Comparison of ENCODE assay signal across 8 cellular contexts in the genomic region with DNA sequence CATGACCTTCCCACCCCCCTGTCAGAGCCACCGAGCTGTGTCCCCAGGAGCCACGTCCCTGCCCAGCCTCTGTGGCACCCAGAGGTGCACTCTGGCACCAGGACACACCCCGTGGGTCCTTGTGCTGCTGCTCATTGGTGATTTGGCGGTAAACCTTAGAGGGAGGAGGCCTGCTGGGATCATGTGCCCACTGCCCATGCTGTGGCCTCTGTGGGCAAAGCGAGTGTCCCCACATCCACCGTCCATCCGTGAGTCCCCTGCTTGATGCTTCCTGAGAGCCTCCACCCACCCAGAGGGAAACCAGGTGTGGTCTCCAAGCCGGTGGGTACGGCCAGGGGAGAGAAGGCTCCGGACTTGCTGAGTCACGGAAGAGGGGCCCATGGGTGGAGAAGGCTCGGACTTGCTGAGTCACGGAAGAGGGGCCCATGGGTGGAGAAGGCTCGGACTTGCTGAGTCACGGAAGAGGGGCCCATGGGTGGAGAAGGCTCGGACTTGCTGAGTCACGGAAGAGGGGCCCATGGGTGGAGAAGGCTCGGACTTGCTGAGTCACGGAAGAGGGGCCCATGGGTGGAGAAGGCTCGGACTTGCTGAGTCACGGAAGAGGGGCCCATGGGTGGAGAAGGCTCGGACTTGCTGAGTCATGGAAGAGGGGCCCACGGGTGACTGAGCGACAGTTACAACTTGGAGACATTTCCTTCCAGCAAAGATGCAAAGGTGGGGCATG. TPM values are rescaled to one million over a fixed set of nuclear protein-coding genes. Genes with fewer than 3 reads are reported as not detected.
DNase-seq lines count a peak whose midpoint lies in the region; FAIRE-seq and TF ChIP-seq lines count a peak whose summit lies in the region.
"Not testable (repeated sequence)": the region's sequence is repeated elsewhere in the genome, so short reads cannot be mapped to it uniquely, and the experiment has no call there.

No MANE protein-coding gene starts in this region.

- TF ChIP-seq POLR2A in vagina (IDR thresholded peaks at IDR 0.05): not testable (repeated sequence)

- not testable (repeated sequence) for DNase-seq in CD8-positive, alpha-beta memory T cell; activated T-helper 1 cell treated with anti-CD3 and anti-CD28 coated beads, Interleukin-12 subunit alpha, Interleukin-12 subunit beta, Interleukin-2, Interleukin-4 antibody, amounts not matched to agents 30 ng/mL and 10 ng/mL and 1 ng/mL, durations not matched to agents 14 hours and 24 hours and 36 hours (ENCODE audit: low spot score); vagina (ENCODE audit: extremely low spot score in 2 of 2)
- DNase-seq in HTR-8/SVneo (ENCODE audit: insufficient read length, low spot score) (peak; percentile 52), SJSA1 (ENCODE audit: low read depth in 1 of 2, low spot score in 2 of 2) (peak; percentile 84), choroid plexus epithelial cell (ENCODE audit: low read depth) (peak; percentile 72), glomerular visceral epithelial cell (ENCODE audit: extremely low spot score) (peak; percentile 60)

- not testable (repeated sequence) for TF ChIP-seq CTCF in choroid plexus epithelial cell (conservative IDR thresholded peaks at IDR 0.05; ENCODE audit: low read depth, low read length); vagina (IDR thresholded peaks at IDR 0.05)

- intact Hi-C loops in activated T-helper 1 cell treated with anti-CD3 and anti-CD28 coated beads, Interleukin-12 subunit alpha, Interleukin-12 subunit beta, Interleukin-2, Interleukin-4 antibody, amounts not matched to agents 30 ng/mL and 10 ng/mL and 1 ng/mL, durations not matched to agents 14 hours and 24 hours and 36 hours (cut with micrococcal nuclease); vagina (cut with DNase I): not testable (repeated sequence)

- not testable (repeated sequence) for H3K4me1 Mint-ChIP-seq in CD8-positive, alpha-beta memory T cell; activated T-helper 1 cell treated with anti-CD3 and anti-CD28 coated beads, Interleukin-12 subunit alpha, Interleukin-12 subunit beta, Interleukin-2, Interleukin-4 antibody, amounts not matched to agents 30 ng/mL and 10 ng/mL and 1 ng/mL, durations not matched to agents 14 hours and 24 hours and 36 hours (ENCODE audit: low read depth)

- POLR2A ChIA-PET in CD8-positive, alpha-beta memory T cell (lab: Charles Lee): not testable (repeated sequence)

- H3K27me3 Mint-ChIP-seq in CD8-positive, alpha-beta memory T cell; activated T-helper 1 cell treated with anti-CD3 and anti-CD28 coated beads, Interleukin-12 subunit alpha, Interleukin-12 subunit beta, Interleukin-2, Interleukin-4 antibody, amounts not matched to agents 30 ng/mL and 10 ng/mL and 1 ng/mL, durations not matched to agents 14 hours and 24 hours and 36 hours (ENCODE audit: insufficient read depth): not testable (repeated sequence)

- H3K27ac ChIP-seq in CD8-positive, alpha-beta memory T cell (ENCODE audit: low read depth, low read length): peak overlapping the region; percentile 80
- peak overlapping the region; percentile 100 for H3K27ac ChIP-seq in SJSA1
- peak overlapping the region in 14 of 21 experiments; percentile 5 to 79 (median 64) for H3K27ac ChIP-seq in skin epidermis
- H3K27ac ChIP-seq in vagina: peak overlapping the region; percentile 80

- CTCF ChIA-PET in CD8-positive, alpha-beta memory T cell (lab: Charles Lee): not testable (repeated sequence)

- H3K27me3 ChIP-seq in CD8-positive, alpha-beta memory T cell (ENCODE audit: insufficient read depth, low read length, poor library complexity, severe bottlenecking); SJSA1 (replicated peaks); vagina: not testable (repeated sequence)

- not testable (repeated sequence) for H3K4me3 Mint-ChIP-seq in CD8-positive, alpha-beta memory T cell; activated T-helper 1 cell treated with anti-CD3 and anti-CD28 coated beads, Interleukin-12 subunit alpha, Interleukin-12 subunit beta, Interleukin-2, Interleukin-4 antibody, amounts not matched to agents 30 ng/mL and 10 ng/mL and 1 ng/mL, durations not matched to agents 14 hours and 24 hours and 36 hours

- H3K36me3 ChIP-seq in CD8-positive, alpha-beta memory T cell (ENCODE audit: insufficient read depth, low read length); SJSA1; vagina: not testable (repeated sequence)

- H3K9me3 ChIP-seq in CD8-positive, alpha-beta memory T cell (ENCODE audit: low read length); SJSA1 (replicated peaks); vagina: not testable (repeated sequence)

- not testable (repeated sequence) for H3K9me3 Mint-ChIP-seq in CD8-positive, alpha-beta memory T cell; activated T-helper 1 cell treated with anti-CD3 and anti-CD28 coated beads, Interleukin-12 subunit alpha, Interleukin-12 subunit beta, Interleukin-2, Interleukin-4 antibody, amounts not matched to agents 30 ng/mL and 10 ng/mL and 1 ng/mL, durations not matched to agents 14 hours and 24 hours and 36 hours

- H3K4me3 ChIP-seq in CD8-positive, alpha-beta memory T cell (ENCODE audit: low read length); skin epidermis; vagina: not testable (repeated sequence)
- H3K4me3 ChIP-seq in SJSA1: peak overlapping the region; percentile 28
- H3K4me3 ChIP-seq in choroid plexus epithelial cell (ENCODE audit: low read depth, low read length): peak overlapping the region; percentile 7

- peak overlapping the region in 1 of 8 donors; percentile 18 for H3K27ac Mint-ChIP-seq in CD8-positive, alpha-beta memory T cell
- peak overlapping the region; percentile 1 for H3K27ac Mint-ChIP-seq in activated T-helper 1 cell treated with anti-CD3 and anti-CD28 coated beads, Interleukin-12 subunit alpha, Interleukin-12 subunit beta, Interleukin-2, Interleukin-4 antibody, amounts not matched to agents 30 ng/mL and 10 ng/mL and 1 ng/mL, durations not matched to agents 14 hours and 24 hours and 36 hours

- H3K4me1 ChIP-seq in CD8-positive, alpha-beta memory T cell (ENCODE audit: insufficient read depth, low read length): not testable (repeated sequence)
- H3K4me1 ChIP-seq in SJSA1 (replicated peaks) (peaks cover 43% of the 10 kb centered on the region), vagina (peaks cover 23% of the 10 kb centered on the region)

- not testable (repeated sequence) for FAIRE-seq in HTR-8/SVneo (lab: Jason Lieb, UNC)

- H3K36me3 Mint-ChIP-seq in CD8-positive, alpha-beta memory T cell; activated T-helper 1 cell treated with anti-CD3 and anti-CD28 coated beads, Interleukin-12 subunit alpha, Interleukin-12 subunit beta, Interleukin-2, Interleukin-4 antibody, amounts not matched to agents 30 ng/mL and 10 ng/mL and 1 ng/mL, durations not matched to agents 14 hours and 24 hours and 36 hours (ENCODE audit: low read depth): not testable (repeated sequence)

RNA-seq across cellular contexts. Expression of gene ZNF469, which starts 49.7 kb away (rescaled TPM):
- 1 to 10 TPM; 1.5 to 1.7 TPM for total RNA-seq in CD8-positive, alpha-beta memory T cell
- 0.23 TPM for polyA plus RNA-seq in CD8-positive, alpha-beta memory T cell
- 2.0 and 3.6 TPM in 2 replicates for total RNA-seq in SJSA1 (2014; rRNA removed; shearing (Covaris generic))
- 0.57 and 0.59 TPM in 2 replicates for total RNA-seq in activated T-helper 1 cell treated with anti-CD3 and anti-CD28 coated beads, Interleukin-12 subunit alpha, Interleukin-12 subunit beta, Interleukin-2, Interleukin-4 antibody, amounts not matched to agents 30 ng/mL and 10 ng/mL and 1 ng/mL, durations not matched to agents 14 hours and 24 hours and 36 hours
- 2.2 TPM for total RNA-seq in vagina
